8 cellular contexts compared by ENCODE assay signal in the genomic region with DNA sequence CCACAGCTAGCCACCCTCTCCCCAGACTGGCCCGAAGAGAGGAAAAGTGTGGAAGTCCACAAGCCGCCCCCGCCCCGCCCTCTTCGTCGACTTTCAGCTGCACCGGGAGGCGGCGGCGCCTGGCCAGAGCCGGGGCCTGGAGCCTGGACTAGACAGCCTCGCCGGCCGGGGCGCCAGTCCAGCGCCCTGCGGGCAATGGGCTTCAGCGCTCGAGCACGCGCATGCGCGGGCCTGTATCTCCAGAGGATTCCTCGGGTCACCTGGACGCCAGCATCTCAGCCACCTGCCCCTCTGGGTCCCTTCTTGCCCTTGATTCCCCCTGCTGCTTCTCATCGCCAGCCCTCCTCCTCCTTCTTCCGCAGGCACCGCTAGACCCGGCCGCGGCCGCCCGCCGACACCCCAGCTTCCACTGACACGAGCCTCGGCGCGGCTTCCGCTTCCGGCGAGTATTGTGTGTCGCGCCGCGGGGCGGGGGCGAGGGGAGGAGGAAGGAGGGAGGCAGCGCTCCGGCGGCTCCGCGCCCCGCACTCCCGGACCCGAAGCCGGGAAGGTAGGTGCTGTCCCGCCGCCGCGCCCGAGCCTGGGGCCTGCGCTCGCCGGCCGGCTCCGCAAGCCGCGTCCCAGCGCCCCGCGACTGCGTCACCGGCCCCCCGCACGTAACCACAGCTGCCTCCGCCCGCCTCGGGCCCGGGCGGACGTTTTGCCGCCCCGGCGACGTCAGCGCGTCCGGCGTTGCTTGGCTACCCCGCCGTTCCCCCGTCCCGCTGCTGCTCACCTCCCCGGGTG. TPM values are rescaled to one million over a fixed set of nuclear protein-coding genes. Genes with fewer than 3 reads are reported as not detected.
A peak's percentile ranks its signal among the peaks of the same experiment; 100 is the strongest.
DNase-seq lines count a peak whose midpoint lies in the region; ATAC-seq, FAIRE-seq and TF ChIP-seq lines count a peak whose summit lies in the region.

TSS of gene TRIM39 (plus strand) at position 482 of the 786 bp plus-strand sequence. CDS start 2,391 bp downstream, outside the sequence.

- peaks cover 10% of the 10 kb centered on the region for H3K36me3 ChIP-seq in bronchial epithelial cell (ENCODE audit: control insufficient read depth, insufficient read depth, low read length)

- H3K27ac Mint-ChIP-seq in activated B cell treated with CpG ODN at 0.5 μM for 24 hours: peak within 1 kb of the TSS; percentile 99
- H3K27ac Mint-ChIP-seq in immature natural killer cell: peak within 1 kb of the TSS; percentile 98 to 100 (median 98)

- CTCF ChIA-PET in activated B cell treated with CpG ODN at 0.5 μM for 24 hours (lab: Charles Lee): interaction anchor here (0.8 to 1.4 kb wide), 4 partner anchors 19 to 196 kb away, joined by 3 to 6 read pairs (median 4); no protein-coding TSS in a partner anchor

- H3K4me1 Mint-ChIP-seq in activated B cell treated with CpG ODN at 0.5 μM for 24 hours (peaks cover 57% of the 10 kb centered on the region), immature natural killer cell (peaks cover 59 to 68% of the 10 kb centered on the region in 2 donors)

- H3K27me3 Mint-ChIP-seq in activated B cell treated with CpG ODN at 0.5 μM for 24 hours: no peaks in the 10 kb centered on the region
- H3K27me3 Mint-ChIP-seq in immature natural killer cell (ENCODE audit: low read depth in 3 of 3): peaks cover 16 to 26% (median 18%) of the 10 kb centered on the region in 3 donors

- intact Hi-C loops in activated B cell treated with CpG ODN at 0.5 μM for 24 hours (cut with micrococcal nuclease): loop anchor here (1.0 to 5.0 kb wide), 5 partner anchors 19 to 1429 kb away; partner anchors contain the start of genes PPP1R11 and RPP21

- no peak for FAIRE-seq in bronchial epithelial cell (lab: Jason Lieb, UNC)

- ATAC-seq in GM18909 (IDR thresholded peaks at IDR 0.05; ENCODE audit: poor library complexity, unreplicated experiment) (peak; percentile 70), HG03139 (IDR thresholded peaks at IDR 0.05; ENCODE audit: unreplicated experiment) (peak; percentile 53), activated B cell treated with CpG ODN at 0.5 μM for 24 hours (ENCODE audit: low read depth) (peak; percentile 68)

- DNase-seq in AG08395 (ENCODE audit: low spot score) (peak; percentile 92), NCI-H345 treated with DMSO at 0.1 percent for 48 hours (lab: John Stamatoyannopoulos, UW; ENCODE audit: unreplicated experiment) (peak; percentile 83), activated B cell treated with CpG ODN at 0.5 μM for 24 hours (peak; percentile 90), bronchial epithelial cell (ENCODE audit: low read depth) (peak; percentile 44), immature natural killer cell (peak; percentile 92 to 93 (median 92)), smooth muscle cell of the brain vasculature (ENCODE audit: low read depth, low spot score) (peak; percentile 36)

- H3K36me3 Mint-ChIP-seq in activated B cell treated with CpG ODN at 0.5 μM for 24 hours (ENCODE audit: low read depth): peaks cover 53% of the 10 kb centered on the region
- H3K36me3 Mint-ChIP-seq in immature natural killer cell: peaks cover 16 to 18% (median 17%) of the 10 kb centered on the region in 3 donors

- no peak for TF ChIP-seq CTCF in activated B cell treated with CpG ODN at 0.5 μM for 24 hours (IDR thresholded peaks at IDR 0.05)
- TF ChIP-seq CTCF in bronchial epithelial cell (IDR thresholded peaks at IDR 0.05; ENCODE audit: insufficient read depth, low read length, severe bottlenecking): no peak

- H3K9me3 Mint-ChIP-seq in activated B cell treated with CpG ODN at 0.5 μM for 24 hours (no peaks in the 10 kb centered on the region), immature natural killer cell (no peaks in the 10 kb centered on the region)

- H3K4me3 ChIP-seq in bronchial epithelial cell (ENCODE audit: low read depth, low read length): peak within 1 kb of the TSS; percentile 86

- H3K27me3 ChIP-seq in bronchial epithelial cell (ENCODE audit: control insufficient read depth, insufficient read depth, low read length): no peaks in the 10 kb centered on the region

- peak within 1 kb of the TSS; percentile 96 for H3K4me3 Mint-ChIP-seq in activated B cell treated with CpG ODN at 0.5 μM for 24 hours
- H3K4me3 Mint-ChIP-seq in immature natural killer cell: peak within 1 kb of the TSS; percentile 88 to 98 (median 94)

- POLR2A ChIA-PET in activated B cell treated with CpG ODN at 0.5 μM for 24 hours (lab: Charles Lee): interaction anchor here (0.5 to 3.0 kb wide), 21 partner anchors 9 to 677 kb away, joined by 3 to 27 read pairs (median 4); partner anchors contain the start of genes MDC1, PPP1R11, RPP21 and TRIM26

RNA-seq across cellular contexts. Expression of gene TRIM39, which starts in this region (rescaled TPM):
- total RNA-seq in activated B cell treated with CpG ODN at 0.5 μM for 24 hours (21.6 and 22.0 TPM in 2 replicates), bronchial epithelial cell (8.4 and 11.1 TPM in 2 replicates)
- polyA plus RNA-seq in immature natural killer cell: 10 to 100 TPM in 2 of 3 donors, 1 to 10 TPM in 1; 3.3 to 16.1 (median 10.6) TPM

Comparison
In these comparisons a context has a peak if more than half of its experiments do, and no peak if none do; other contexts are left out.
1. Peak in every context shown above with its lines: DNase-seq, ATAC-seq and H3K4me3 ChIP-seq.
2. DNase-seq: peak in every context shown above with its lines; median percentile 92 in AG08395; 92 in immature natural killer cell; 90 in activated B cell treated with CpG ODN at 0.5 μM for 24 hours; 83 in NCI-H345 treated with DMSO at 0.1 percent for 48 hours; 44 in bronchial epithelial cell; 36 in smooth muscle cell of the brain vasculature.